1 cellular context compared by ENCODE assay signal in the genomic region with DNA sequence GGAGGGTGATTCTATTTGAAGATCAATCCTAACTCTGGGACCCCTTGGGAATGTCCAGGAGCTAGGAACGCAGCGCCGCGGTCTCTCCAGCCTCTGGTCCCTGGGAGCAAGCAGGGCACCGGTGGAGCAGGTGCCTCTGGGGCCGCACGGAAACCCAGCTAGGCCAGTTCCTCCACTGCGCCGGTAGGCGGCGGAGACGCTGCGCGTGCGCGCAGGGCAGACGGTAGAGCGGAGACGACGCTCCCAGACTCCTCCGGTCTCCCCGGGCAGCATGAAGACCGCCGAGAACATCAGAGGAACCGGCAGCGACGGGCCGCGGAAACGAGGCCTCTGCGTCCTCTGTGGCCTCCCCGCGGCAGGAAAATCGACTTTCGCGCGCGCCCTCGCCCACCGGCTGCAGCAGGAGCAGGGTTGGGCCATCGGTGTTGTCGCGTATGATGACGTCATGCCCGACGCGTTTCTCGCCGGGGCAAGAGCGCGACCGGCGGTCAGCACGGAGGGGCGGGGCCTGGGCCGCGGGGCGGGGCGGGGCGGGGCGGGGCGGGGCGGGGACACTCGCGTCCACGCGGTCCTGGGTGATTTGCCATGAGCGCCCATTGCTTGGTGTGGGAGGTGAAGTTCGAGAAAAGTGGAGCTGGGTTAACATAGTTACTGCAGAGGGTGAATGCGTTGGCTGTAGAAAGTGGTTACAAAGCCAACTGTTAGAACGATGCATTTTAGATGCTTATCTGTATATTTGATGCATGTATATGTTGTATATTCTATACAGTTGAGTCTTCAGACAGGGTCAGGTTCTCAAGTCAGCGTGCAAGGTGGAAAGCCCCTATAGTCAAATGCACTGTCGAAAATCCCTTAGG.
TF ChIP-seq lines count a peak whose summit lies in the region.

A gene with protein sequence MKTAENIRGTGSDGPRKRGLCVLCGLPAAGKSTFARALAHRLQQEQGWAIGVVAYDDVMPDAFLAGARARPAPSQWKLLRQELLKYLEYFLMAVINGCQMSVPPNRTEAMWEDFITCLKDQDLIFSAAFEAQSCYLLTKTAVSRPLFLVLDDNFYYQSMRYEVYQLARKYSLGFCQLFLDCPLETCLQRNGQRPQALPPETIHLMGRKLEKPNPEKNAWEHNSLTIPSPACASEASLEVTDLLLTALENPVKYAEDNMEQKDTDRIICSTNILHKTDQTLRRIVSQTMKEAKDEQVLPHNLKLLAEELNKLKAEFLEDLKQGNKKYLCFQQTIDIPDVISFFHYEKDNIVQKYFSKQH (plus strand): TSS at position 193 of the 857 bp plus-strand sequence. CDS start 79 bp downstream, at position 272.

TF ChIP-seq in HepG2, 621 proteins besides CTCF, POLR2A, EP300 and RAD21 (continued from another document and continues in another):
- TF ChIP-seq, protein P1, sequence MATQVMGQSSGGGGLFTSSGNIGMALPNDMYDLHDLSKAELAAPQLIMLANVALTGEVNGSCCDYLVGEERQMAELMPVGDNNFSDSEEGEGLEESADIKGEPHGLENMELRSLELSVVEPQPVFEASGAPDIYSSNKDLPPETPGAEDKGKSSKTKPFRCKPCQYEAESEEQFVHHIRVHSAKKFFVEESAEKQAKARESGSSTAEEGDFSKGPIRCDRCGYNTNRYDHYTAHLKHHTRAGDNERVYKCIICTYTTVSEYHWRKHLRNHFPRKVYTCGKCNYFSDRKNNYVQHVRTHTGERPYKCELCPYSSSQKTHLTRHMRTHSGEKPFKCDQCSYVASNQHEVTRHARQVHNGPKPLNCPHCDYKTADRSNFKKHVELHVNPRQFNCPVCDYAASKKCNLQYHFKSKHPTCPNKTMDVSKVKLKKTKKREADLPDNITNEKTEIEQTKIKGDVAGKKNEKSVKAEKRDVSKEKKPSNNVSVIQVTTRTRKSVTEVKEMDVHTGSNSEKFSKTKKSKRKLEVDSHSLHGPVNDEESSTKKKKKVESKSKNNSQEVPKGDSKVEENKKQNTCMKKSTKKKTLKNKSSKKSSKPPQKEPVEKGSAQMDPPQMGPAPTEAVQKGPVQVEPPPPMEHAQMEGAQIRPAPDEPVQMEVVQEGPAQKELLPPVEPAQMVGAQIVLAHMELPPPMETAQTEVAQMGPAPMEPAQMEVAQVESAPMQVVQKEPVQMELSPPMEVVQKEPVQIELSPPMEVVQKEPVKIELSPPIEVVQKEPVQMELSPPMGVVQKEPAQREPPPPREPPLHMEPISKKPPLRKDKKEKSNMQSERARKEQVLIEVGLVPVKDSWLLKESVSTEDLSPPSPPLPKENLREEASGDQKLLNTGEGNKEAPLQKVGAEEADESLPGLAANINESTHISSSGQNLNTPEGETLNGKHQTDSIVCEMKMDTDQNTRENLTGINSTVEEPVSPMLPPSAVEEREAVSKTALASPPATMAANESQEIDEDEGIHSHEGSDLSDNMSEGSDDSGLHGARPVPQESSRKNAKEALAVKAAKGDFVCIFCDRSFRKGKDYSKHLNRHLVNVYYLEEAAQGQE (IDR thresholded peaks at IDR 0.05; ENCODE audit: borderline replicate concordance in 1 of 2, low read depth in 1 of 2, low read length in 2 of 2) = peak in 1 of 2 experiments; percentile 24; a peak in 1 of 4 replicates
- TF ChIP-seq KAT2B (IDR thresholded peaks at IDR 0.05; ENCODE audit: borderline replicate concordance, low read depth, low read length) (no peak), RELA (CRISPR knock-in tag; IDR thresholded peaks at IDR 0.05) (no peak), MAF1 (CRISPR knock-in tag; IDR thresholded peaks at IDR 0.05; ENCODE audit: borderline replicate concordance) (peak; percentile 77; the same call in 1 of the 2 replicates), SIN3B (IDR thresholded peaks at IDR 0.05; ENCODE audit: low read length) (peak; percentile 71; the same call in 1 of the 2 replicates), ZNF33B (CRISPR knock-in tag; IDR thresholded peaks at IDR 0.05) (peak; percentile 77; the same call in 1 of the 2 replicates), ATF7 (IDR thresholded peaks at IDR 0.05) (peak; percentile 99), ATF7 (CRISPR knock-in tag; IDR thresholded peaks at IDR 0.05) (peak; percentile 93), TAF15 (IDR thresholded peaks at IDR 0.05; ENCODE audit: low read depth, low read length, poor library complexity, severe bottlenecking) (peak; percentile 42), ZNF589 (CRISPR knock-in tag; conservative IDR thresholded peaks at IDR 0.05) (peak; percentile 57), DMAP1 (CRISPR knock-in tag; IDR thresholded peaks at IDR 0.05) (peak; percentile 88), ZFYVE20 (CRISPR knock-in tag; IDR thresholded peaks at IDR 0.05; ENCODE audit: borderline replicate concordance, low read depth) (peak; percentile 76; the same call in 1 of the 2 replicates), NR2F6 (IDR thresholded peaks at IDR 0.05) (no peak), NR2F6 (CRISPR knock-in tag; IDR thresholded peaks at IDR 0.05) (0 out of 2 replicates have a peak, but pooled peaks have one; percentile 39), NR2C2 (CRISPR knock-in tag; IDR thresholded peaks at IDR 0.05; ENCODE audit: borderline replicate concordance) (peak; percentile 46; the same call in 1 of the 2 replicates), TP53 (CRISPR knock-in tag; conservative IDR thresholded peaks at IDR 0.05) (peak; percentile 71; the same call in 1 of the 2 replicates), GABPB1 (CRISPR knock-in tag; IDR thresholded peaks at IDR 0.05) (peak; percentile 85; the same call in 1 of the 2 replicates), RNF2 (conservative IDR thresholded peaks at IDR 0.05; ENCODE audit: low read depth) (peak; percentile 95), AGO2 (optimal IDR thresholded peaks at IDR 0.05; ENCODE audit: low read depth, low read length) (peak; percentile 43), EHMT2 (IDR thresholded peaks at IDR 0.05; ENCODE audit: borderline replicate concordance, low read depth, low read length) (no peak), HNRNPH1 (optimal IDR thresholded peaks at IDR 0.05; ENCODE audit: low read depth, low read length) (no peak), FOSL1 (CRISPR knock-in tag; IDR thresholded peaks at IDR 0.05; ENCODE audit: borderline replicate concordance) (no peak), SP140L (CRISPR knock-in tag; IDR thresholded peaks at IDR 0.05; ENCODE audit: borderline replicate concordance) (no peak)
- TF ChIP-seq, protein P2, sequence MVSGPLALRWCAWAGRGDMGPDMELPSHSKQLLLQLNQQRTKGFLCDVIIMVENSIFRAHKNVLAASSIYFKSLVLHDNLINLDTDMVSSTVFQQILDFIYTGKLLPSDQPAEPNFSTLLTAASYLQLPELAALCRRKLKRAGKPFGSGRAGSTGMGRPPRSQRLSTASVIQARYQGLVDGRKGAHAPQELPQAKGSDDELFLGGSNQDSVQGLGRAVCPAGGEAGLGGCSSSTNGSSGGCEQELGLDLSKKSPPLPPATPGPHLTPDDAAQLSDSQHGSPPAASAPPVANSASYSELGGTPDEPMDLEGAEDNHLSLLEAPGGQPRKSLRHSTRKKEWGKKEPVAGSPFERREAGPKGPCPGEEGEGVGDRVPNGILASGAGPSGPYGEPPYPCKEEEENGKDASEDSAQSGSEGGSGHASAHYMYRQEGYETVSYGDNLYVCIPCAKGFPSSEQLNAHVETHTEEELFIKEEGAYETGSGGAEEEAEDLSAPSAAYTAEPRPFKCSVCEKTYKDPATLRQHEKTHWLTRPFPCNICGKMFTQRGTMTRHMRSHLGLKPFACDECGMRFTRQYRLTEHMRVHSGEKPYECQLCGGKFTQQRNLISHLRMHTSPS (CRISPR knock-in tag; IDR thresholded peaks at IDR 0.05; ENCODE audit: low read depth) = no peak
- TF ChIP-seq, protein P3, sequence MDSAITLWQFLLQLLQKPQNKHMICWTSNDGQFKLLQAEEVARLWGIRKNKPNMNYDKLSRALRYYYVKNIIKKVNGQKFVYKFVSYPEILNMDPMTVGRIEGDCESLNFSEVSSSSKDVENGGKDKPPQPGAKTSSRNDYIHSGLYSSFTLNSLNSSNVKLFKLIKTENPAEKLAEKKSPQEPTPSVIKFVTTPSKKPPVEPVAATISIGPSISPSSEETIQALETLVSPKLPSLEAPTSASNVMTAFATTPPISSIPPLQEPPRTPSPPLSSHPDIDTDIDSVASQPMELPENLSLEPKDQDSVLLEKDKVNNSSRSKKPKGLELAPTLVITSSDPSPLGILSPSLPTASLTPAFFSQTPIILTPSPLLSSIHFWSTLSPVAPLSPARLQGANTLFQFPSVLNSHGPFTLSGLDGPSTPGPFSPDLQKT (CRISPR knock-in tag; IDR thresholded peaks at IDR 0.05; ENCODE audit: borderline replicate concordance) = no peak
- TF ChIP-seq, protein P4, sequence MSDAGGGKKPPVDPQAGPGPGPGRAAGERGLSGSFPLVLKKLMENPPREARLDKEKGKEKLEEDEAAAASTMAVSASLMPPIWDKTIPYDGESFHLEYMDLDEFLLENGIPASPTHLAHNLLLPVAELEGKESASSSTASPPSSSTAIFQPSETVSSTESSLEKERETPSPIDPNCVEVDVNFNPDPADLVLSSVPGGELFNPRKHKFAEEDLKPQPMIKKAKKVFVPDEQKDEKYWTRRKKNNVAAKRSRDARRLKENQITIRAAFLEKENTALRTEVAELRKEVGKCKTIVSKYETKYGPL (CRISPR knock-in tag; IDR thresholded peaks at IDR 0.05) = no peak
- TF ChIP-seq, protein P5, sequence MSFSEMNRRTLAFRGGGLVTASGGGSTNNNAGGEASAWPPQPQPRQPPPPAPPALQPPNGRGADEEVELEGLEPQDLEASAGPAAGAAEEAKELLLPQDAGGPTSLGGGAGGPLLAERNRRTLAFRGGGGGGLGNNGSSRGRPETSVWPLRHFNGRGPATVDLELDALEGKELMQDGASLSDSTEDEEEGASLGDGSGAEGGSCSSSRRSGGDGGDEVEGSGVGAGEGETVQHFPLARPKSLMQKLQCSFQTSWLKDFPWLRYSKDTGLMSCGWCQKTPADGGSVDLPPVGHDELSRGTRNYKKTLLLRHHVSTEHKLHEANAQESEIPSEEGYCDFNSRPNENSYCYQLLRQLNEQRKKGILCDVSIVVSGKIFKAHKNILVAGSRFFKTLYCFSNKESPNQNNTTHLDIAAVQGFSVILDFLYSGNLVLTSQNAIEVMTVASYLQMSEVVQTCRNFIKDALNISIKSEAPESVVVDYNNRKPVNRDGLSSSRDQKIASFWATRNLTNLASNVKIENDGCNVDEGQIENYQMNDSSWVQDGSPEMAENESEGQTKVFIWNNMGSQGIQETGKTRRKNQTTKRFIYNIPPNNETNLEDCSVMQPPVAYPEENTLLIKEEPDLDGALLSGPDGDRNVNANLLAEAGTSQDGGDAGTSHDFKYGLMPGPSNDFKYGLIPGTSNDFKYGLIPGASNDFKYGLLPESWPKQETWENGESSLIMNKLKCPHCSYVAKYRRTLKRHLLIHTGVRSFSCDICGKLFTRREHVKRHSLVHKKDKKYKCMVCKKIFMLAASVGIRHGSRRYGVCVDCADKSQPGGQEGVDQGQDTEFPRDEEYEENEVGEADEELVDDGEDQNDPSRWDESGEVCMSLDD (CRISPR knock-in tag; IDR thresholded peaks at IDR 0.05; ENCODE audit: borderline replicate concordance) = 0 out of 2 replicates have a peak, but pooled peaks have one; percentile 63
- TF ChIP-seq, protein P6, sequence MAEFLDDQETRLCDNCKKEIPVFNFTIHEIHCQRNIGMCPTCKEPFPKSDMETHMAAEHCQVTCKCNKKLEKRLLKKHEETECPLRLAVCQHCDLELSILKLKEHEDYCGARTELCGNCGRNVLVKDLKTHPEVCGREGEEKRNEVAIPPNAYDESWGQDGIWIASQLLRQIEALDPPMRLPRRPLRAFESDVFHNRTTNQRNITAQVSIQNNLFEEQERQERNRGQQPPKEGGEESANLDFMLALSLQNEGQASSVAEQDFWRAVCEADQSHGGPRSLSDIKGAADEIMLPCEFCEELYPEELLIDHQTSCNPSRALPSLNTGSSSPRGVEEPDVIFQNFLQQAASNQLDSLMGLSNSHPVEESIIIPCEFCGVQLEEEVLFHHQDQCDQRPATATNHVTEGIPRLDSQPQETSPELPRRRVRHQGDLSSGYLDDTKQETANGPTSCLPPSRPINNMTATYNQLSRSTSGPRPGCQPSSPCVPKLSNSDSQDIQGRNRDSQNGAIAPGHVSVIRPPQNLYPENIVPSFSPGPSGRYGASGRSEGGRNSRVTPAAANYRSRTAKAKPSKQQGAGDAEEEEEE (CRISPR knock-in tag; IDR thresholded peaks at IDR 0.05; ENCODE audit: borderline replicate concordance) = no peak
- TF ChIP-seq, protein P7, sequence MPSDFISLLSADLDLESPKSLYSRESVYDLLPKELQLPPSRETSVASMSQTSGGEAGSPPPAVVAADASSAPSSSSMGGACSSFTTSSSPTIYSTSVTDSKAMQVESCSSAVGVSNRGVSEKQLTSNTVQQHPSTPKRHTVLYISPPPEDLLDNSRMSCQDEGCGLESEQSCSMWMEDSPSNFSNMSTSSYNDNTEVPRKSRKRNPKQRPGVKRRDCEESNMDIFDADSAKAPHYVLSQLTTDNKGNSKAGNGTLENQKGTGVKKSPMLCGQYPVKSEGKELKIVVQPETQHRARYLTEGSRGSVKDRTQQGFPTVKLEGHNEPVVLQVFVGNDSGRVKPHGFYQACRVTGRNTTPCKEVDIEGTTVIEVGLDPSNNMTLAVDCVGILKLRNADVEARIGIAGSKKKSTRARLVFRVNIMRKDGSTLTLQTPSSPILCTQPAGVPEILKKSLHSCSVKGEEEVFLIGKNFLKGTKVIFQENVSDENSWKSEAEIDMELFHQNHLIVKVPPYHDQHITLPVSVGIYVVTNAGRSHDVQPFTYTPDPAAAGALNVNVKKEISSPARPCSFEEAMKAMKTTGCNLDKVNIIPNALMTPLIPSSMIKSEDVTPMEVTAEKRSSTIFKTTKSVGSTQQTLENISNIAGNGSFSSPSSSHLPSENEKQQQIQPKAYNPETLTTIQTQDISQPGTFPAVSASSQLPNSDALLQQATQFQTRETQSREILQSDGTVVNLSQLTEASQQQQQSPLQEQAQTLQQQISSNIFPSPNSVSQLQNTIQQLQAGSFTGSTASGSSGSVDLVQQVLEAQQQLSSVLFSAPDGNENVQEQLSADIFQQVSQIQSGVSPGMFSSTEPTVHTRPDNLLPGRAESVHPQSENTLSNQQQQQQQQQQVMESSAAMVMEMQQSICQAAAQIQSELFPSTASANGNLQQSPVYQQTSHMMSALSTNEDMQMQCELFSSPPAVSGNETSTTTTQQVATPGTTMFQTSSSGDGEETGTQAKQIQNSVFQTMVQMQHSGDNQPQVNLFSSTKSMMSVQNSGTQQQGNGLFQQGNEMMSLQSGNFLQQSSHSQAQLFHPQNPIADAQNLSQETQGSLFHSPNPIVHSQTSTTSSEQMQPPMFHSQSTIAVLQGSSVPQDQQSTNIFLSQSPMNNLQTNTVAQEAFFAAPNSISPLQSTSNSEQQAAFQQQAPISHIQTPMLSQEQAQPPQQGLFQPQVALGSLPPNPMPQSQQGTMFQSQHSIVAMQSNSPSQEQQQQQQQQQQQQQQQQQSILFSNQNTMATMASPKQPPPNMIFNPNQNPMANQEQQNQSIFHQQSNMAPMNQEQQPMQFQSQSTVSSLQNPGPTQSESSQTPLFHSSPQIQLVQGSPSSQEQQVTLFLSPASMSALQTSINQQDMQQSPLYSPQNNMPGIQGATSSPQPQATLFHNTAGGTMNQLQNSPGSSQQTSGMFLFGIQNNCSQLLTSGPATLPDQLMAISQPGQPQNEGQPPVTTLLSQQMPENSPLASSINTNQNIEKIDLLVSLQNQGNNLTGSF (CRISPR knock-in tag; IDR thresholded peaks at IDR 0.05) = no peak
- TF ChIP-seq, protein P8, sequence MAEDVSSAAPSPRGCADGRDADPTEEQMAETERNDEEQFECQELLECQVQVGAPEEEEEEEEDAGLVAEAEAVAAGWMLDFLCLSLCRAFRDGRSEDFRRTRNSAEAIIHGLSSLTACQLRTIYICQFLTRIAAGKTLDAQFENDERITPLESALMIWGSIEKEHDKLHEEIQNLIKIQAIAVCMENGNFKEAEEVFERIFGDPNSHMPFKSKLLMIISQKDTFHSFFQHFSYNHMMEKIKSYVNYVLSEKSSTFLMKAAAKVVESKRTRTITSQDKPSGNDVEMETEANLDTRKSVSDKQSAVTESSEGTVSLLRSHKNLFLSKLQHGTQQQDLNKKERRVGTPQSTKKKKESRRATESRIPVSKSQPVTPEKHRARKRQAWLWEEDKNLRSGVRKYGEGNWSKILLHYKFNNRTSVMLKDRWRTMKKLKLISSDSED (CRISPR knock-in tag; IDR thresholded peaks at IDR 0.05) = no peak
- TF ChIP-seq, protein P9, sequence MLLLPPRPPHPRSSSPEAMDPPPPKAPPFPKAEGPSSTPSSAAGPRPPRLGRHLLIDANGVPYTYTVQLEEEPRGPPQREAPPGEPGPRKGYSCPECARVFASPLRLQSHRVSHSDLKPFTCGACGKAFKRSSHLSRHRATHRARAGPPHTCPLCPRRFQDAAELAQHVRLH (CRISPR knock-in tag; IDR thresholded peaks at IDR 0.05; ENCODE audit: borderline replicate concordance, low read depth) = peak; percentile 67; the same call in 1 of the 2 replicates
